ENCODE assay signal across 18 cellular contexts in genomic region chr10:71084061-71084817, GRCh38.
DNase-seq lines count a peak whose midpoint lies in the region; ATAC-seq and TF ChIP-seq lines count a peak whose summit lies in the region.
"Had no signal": no experiment of that assay in that cellular context is flagged by ENCODE, and none has a peak within 500 bp of the region (broad histone marks: within the 10 kb centered on the region; RNA-seq: fewer than 3 reads in every experiment).

No MANE protein-coding gene starts in this region.

- H3K9me3 Mint-ChIP-seq in activated naive CD4-positive, alpha-beta T cell treated with anti-CD3 and anti-CD28 coated beads for 36 hours, result no peaks in the 10 kb centered on the region
- H3K9me3 Mint-ChIP-seq: activated naive CD4-positive, alpha-beta T cell treated with anti-CD3 and anti-CD28 coated beads, Interleukin-2, amount 10 ng/mL, durations not matched to agents 7 days and 5 days; CD4-positive, alpha-beta memory T cell; memory B cell; nephron progenitor cell had no signal

- no peak overlapping the region for H3K4me3 Mint-ChIP-seq in activated naive CD4-positive, alpha-beta T cell treated with anti-CD3 and anti-CD28 coated beads for 36 hours
- H3K4me3 Mint-ChIP-seq: activated naive CD4-positive, alpha-beta T cell treated with anti-CD3 and anti-CD28 coated beads, Interleukin-2, amount 10 ng/mL, durations not matched to agents 7 days and 5 days; CD4-positive, alpha-beta memory T cell; memory B cell; nephron progenitor cell had no signal

- CTCF ChIA-PET in activated naive CD4-positive, alpha-beta T cell treated with anti-CD3 and anti-CD28 coated beads for 36 hours (lab: Charles Lee), result no interaction called here
- CTCF ChIA-PET in HEK293T (lab: Yijun Ruan, JAX), result no interaction called here

- peak; percentile 2 for DNase-seq in activated naive CD4-positive, alpha-beta T cell treated with anti-CD3 and anti-CD28 coated beads for 36 hours
- DNase-seq in activated naive CD4-positive, alpha-beta T cell treated with anti-CD3 and anti-CD28 coated beads, Interleukin-2, amount 50 U/mL, for 16 hours, result no peak
- DNase-seq in RWPE2 (ENCODE audit: low spot score) (peak; percentile 19), islet precursor cell (peak; percentile 26), testis (peak; percentile 0), HEK293T (ENCODE audit: extremely low spot score) (no peak)
- DNase-seq: activated naive CD4-positive, alpha-beta T cell treated with anti-CD3 and anti-CD28 coated beads, Interleukin-2, amount 10 ng/mL, durations not matched to agents 7 days and 5 days; CD4-positive, alpha-beta memory T cell; cortex of kidney; NCI-H1048; NCI-H2171; nephron progenitor cell; stimulated activated naive CD8-positive, alpha-beta T cell treated with anti-CD3 and anti-CD28 coated beads, Interleukin-15, Interleukin-2, amounts not matched to agents 100 U/mL and 50 U/mL, for 24 hours had no signal

- no peaks in the 10 kb centered on the region for H3K9me3 ChIP-seq in RWPE2 (ENCODE audit: severe bottlenecking)
- no peaks in the 10 kb centered on the region for H3K9me3 ChIP-seq in testis
- H3K9me3 ChIP-seq: HAP-1 had no signal

- H3K27me3 Mint-ChIP-seq in activated naive CD4-positive, alpha-beta T cell treated with anti-CD3 and anti-CD28 coated beads for 36 hours (ENCODE audit: low read depth), result no peaks in the 10 kb centered on the region
- H3K27me3 Mint-ChIP-seq: activated naive CD4-positive, alpha-beta T cell treated with anti-CD3 and anti-CD28 coated beads, Interleukin-2, amount 10 ng/mL, durations not matched to agents 7 days and 5 days; CD4-positive, alpha-beta memory T cell had no signal

- TF ChIP-seq POLR2A in testis (IDR thresholded peaks at IDR 0.05), result no peak

- H3K4me1 ChIP-seq in RWPE2 (ENCODE audit: insufficient read depth, poor library complexity, severe bottlenecking) (no peaks in the 10 kb centered on the region), testis (no peaks in the 10 kb centered on the region)

- WGBS in testis, 2 donors, result 90 to 96% methylated on average over 8 to 10 of the region's 10 CpGs

- H3K27me3 ChIP-seq in RWPE2 (ENCODE audit: insufficient read depth, poor library complexity, severe bottlenecking) (no peaks in the 10 kb centered on the region), testis (no peaks in the 10 kb centered on the region)

- TF ChIP-seq CTCF in RWPE2 (IDR thresholded peaks at IDR 0.05; ENCODE audit: poor library complexity, severe bottlenecking) (no peak), testis (IDR thresholded peaks at IDR 0.05) (no peak)

- no peaks in the 10 kb centered on the region for H3K36me3 Mint-ChIP-seq in activated naive CD4-positive, alpha-beta T cell treated with anti-CD3 and anti-CD28 coated beads for 36 hours (ENCODE audit: low read depth)
- H3K36me3 Mint-ChIP-seq: activated naive CD4-positive, alpha-beta T cell treated with anti-CD3 and anti-CD28 coated beads, Interleukin-2, amount 10 ng/mL, durations not matched to agents 7 days and 5 days; CD4-positive, alpha-beta memory T cell; memory B cell had no signal

- no peak overlapping the region for H3K27ac Mint-ChIP-seq in activated naive CD4-positive, alpha-beta T cell treated with anti-CD3 and anti-CD28 coated beads for 36 hours
- H3K27ac Mint-ChIP-seq: activated naive CD4-positive, alpha-beta T cell treated with anti-CD3 and anti-CD28 coated beads, Interleukin-2, amount 10 ng/mL, durations not matched to agents 7 days and 5 days; CD4-positive, alpha-beta memory T cell; memory B cell; nephron progenitor cell had no signal

- no peak overlapping the region for H3K4me3 ChIP-seq in RWPE2 (ENCODE audit: severe bottlenecking)
- H3K4me3 ChIP-seq in testis, result no peak overlapping the region
- H3K4me3 ChIP-seq: HAP-1 had no signal

- no peak overlapping the region for H3K27ac ChIP-seq in RWPE2 (ENCODE audit: poor library complexity, severe bottlenecking)
- no peak overlapping the region for H3K27ac ChIP-seq in testis
- H3K27ac ChIP-seq: KMS-11 had no signal

- intact Hi-C loops in activated naive CD4-positive, alpha-beta T cell treated with anti-CD3 and anti-CD28 coated beads for 36 hours (cut with micrococcal nuclease), result no loop called here
- intact Hi-C loops in testis (cut with DNase I; ENCODE audit: low total_unique reads), result no loop called here

- ATAC-seq in RWPE2 (ENCODE audit: low read depth) (no peak), HG03469 (IDR thresholded peaks at IDR 0.05; ENCODE audit: unreplicated experiment) (no peak), HG02970 (IDR thresholded peaks at IDR 0.05; ENCODE audit: low FRiP score, unreplicated experiment) (no peak)
- ATAC-seq: stimulated activated naive CD8-positive, alpha-beta T cell treated with anti-CD3 and anti-CD28 coated beads, Interleukin-15, Interleukin-2, amounts not matched to agents 100 U/mL and 50 U/mL, for 24 hours had no signal

- no peaks in the 10 kb centered on the region for H3K4me1 Mint-ChIP-seq in activated naive CD4-positive, alpha-beta T cell treated with anti-CD3 and anti-CD28 coated beads for 36 hours (ENCODE audit: low read depth)
- H3K4me1 Mint-ChIP-seq: activated naive CD4-positive, alpha-beta T cell treated with anti-CD3 and anti-CD28 coated beads, Interleukin-2, amount 10 ng/mL, durations not matched to agents 7 days and 5 days; CD4-positive, alpha-beta memory T cell; memory B cell had no signal

- H3K36me3 ChIP-seq in RWPE2 (ENCODE audit: low read depth) (no peaks in the 10 kb centered on the region), testis (ENCODE audit: low read depth, missing control alignments) (no peaks in the 10 kb centered on the region)
- H3K36me3 ChIP-seq: HAP-1 had no signal

- POLR2A ChIA-PET in HEK293T (lab: Yijun Ruan, JAX), result no interaction called here

TF ChIP-seq in HEK293T, 16 proteins besides CTCF, POLR2A, EP300 and RAD21:
- no peak for TF ChIP-seq PKNOX1 (IDR thresholded peaks at IDR 0.05)
- no peak for TF ChIP-seq L3MBTL2 (conservative IDR thresholded peaks at IDR 0.05)

Comparison
In these comparisons a context has a peak if more than half of its experiments do, and no peak if none do; other contexts are left out.
1. DNase-seq: peak in activated naive CD4-positive, alpha-beta T cell treated with anti-CD3 and anti-CD28 coated beads for 36 hours (single experiment), RWPE2 (single experiment), islet precursor cell (single experiment) and testis (single experiment); none in activated naive CD4-positive, alpha-beta T cell treated with anti-CD3 and anti-CD28 coated beads, Interleukin-2, amount 50 U/mL, for 16 hours (single experiment) and HEK293T (single experiment).